Comparison of ENCODE assay signal across 1 cellular context in genomic region chr13:30673669-30674521, GRCh38.
TF ChIP-seq lines count a peak whose summit lies in the region.

No MANE protein-coding gene starts in this region.

TF ChIP-seq in SK-N-SH, 30 proteins besides CTCF, POLR2A, EP300 and RAD21 (continued from another document):
- TF ChIP-seq USF2 (IDR thresholded peaks at IDR 0.05; ENCODE audit: borderline replicate concordance, low read depth, low read length) (no peak), MEF2A (IDR thresholded peaks at IDR 0.05; ENCODE audit: borderline replicate concordance, low read depth) (no peak), REST (IDR thresholded peaks at IDR 0.05; ENCODE audit: low read depth, low read length) (0 out of 2 replicates have a peak, but pooled peaks have one; percentile 26), GABPA (IDR thresholded peaks at IDR 0.05; ENCODE audit: low read depth) (no peak), FOXM1 (IDR thresholded peaks at IDR 0.05; ENCODE audit: low read depth) (no peak), SIN3A (IDR thresholded peaks at IDR 0.05; ENCODE audit: borderline replicate concordance, low read depth, low read length) (no peak), RXRA (IDR thresholded peaks at IDR 0.05; ENCODE audit: borderline replicate concordance, low read depth) (no peak), RFX5 (IDR thresholded peaks at IDR 0.05; ENCODE audit: low read length) (no peak), MXI1 (IDR thresholded peaks at IDR 0.05; ENCODE audit: low read depth, low read length) (peak; percentile 44; the same call in 1 of the 2 replicates), TAF1 (IDR thresholded peaks at IDR 0.05; ENCODE audit: borderline replicate concordance, low read depth, low read length) (peak; percentile 13; the same call in 1 of the 2 replicates), TCF12 (IDR thresholded peaks at IDR 0.05) (0 out of 2 replicates have a peak, but pooled peaks have one; percentile 5), IRF3 (IDR thresholded peaks at IDR 0.05; ENCODE audit: low read depth, low read length) (no peak), RCOR1 (IDR thresholded peaks at IDR 0.05; ENCODE audit: low read length) (peak; percentile 17; the same call in 1 of the 2 replicates), CHD2 (IDR thresholded peaks at IDR 0.05; ENCODE audit: low read length, partially characterized antibody) (peak; percentile 59), MAX (IDR thresholded peaks at IDR 0.05; ENCODE audit: low read depth) (peak; percentile 85), SMC3 (IDR thresholded peaks at IDR 0.05; ENCODE audit: low read depth, low read length) (peak; percentile 35), NFIC (IDR thresholded peaks at IDR 0.05; ENCODE audit: borderline replicate concordance) (no peak), POLR2AphosphoS5 (IDR thresholded peaks at IDR 0.05; ENCODE audit: low read depth, low read length) (no peak), NRF1 (IDR thresholded peaks at IDR 0.05; ENCODE audit: low read depth, low read length) (no peak), FOXJ3 (CRISPR knock-in tag; IDR thresholded peaks at IDR 0.05) (no peak), EZH2phosphoT487 (IDR thresholded peaks at IDR 0.05; ENCODE audit: borderline replicate concordance, low read depth) (no peak), FOSL2 (IDR thresholded peaks at IDR 0.05; ENCODE audit: borderline replicate concordance, low read depth) (peak; percentile 55; the same call in 1 of the 2 replicates), TEAD4 (IDR thresholded peaks at IDR 0.05; ENCODE audit: borderline replicate concordance, insufficient read depth) (peak; percentile 91), YY1 (IDR thresholded peaks at IDR 0.05; ENCODE audit: low read depth) (peak; percentile 62; the same call in 1 of the 2 replicates), GATA2 (CRISPR knock-in tag; IDR thresholded peaks at IDR 0.05) (no peak)
